19 cellular contexts compared by ENCODE assay signal in the genomic region with DNA sequence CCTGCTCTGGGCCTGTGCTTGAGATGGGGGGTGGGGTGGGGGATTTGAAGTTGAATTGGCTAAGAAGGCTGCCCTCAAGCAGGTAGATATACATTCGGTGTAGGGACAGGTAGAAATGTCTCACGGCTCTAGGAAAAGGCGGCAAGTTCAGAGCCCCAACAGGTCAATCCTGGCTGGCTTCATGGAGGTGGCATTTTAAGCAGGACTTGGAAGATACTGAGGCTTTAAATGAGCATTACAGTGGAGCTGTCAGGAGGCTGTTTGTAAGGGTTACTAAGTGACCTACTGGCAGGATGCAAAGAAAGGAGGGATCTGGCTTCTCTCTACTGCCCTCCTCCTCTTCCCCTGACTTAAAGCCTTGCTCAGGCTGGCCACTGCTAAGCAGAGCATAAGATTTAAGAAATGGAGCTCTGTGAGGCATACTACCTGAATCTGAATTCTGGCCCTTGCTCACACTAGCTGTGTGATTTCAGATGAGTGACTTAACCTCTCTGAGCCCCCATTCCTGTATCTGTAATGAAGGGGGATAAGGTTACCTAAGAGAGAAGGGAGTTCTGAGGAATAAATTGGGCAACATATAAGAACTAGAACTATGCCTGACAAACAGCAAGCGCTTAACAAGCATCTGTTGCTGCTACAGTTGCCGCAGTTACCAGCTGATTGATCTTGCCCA.
DNase-seq lines count a peak whose midpoint lies in the region; ATAC-seq, FAIRE-seq and TF ChIP-seq lines count a peak whose summit lies in the region.
"Had no signal": no experiment of that assay in that cellular context is flagged by ENCODE, and none has a peak within 500 bp of the region (broad histone marks: within the 10 kb centered on the region; RNA-seq: fewer than 3 reads in every experiment).

No MANE protein-coding gene starts in this region.

- no peak for FAIRE-seq in K562 (lab: Jason Lieb, UNC)

- peaks cover 37% of the 10 kb centered on the region for H3K4me1 Mint-ChIP-seq in GM23338
- H3K4me1 Mint-ChIP-seq in neural crest cell = peaks cover under 1% of the 10 kb centered on the region
- H3K4me1 Mint-ChIP-seq in endothelial cell (ENCODE audit: unreplicated experiment) = peaks cover 2% of the 10 kb centered on the region

- no peak for TF ChIP-seq EP300 in K562 (IDR thresholded peaks at IDR 0.05; ENCODE audit: low read length)

- no peaks in the 10 kb centered on the region for H3K9me2 ChIP-seq in GM23338 (ENCODE audit: insufficient read depth)

- no peaks in the 10 kb centered on the region for H3K27me3 ChIP-seq in GM23338 (ENCODE audit: insufficient read depth)
- H3K27me3 ChIP-seq in K562 (ENCODE audit: control insufficient read depth in 2 of 2, insufficient read depth in 2 of 2, low read length in 2 of 2) = peaks cover 0 to 40% of the 10 kb centered on the region in 2 experiments; a peak in 2 of 5 replicates

- no TSS peak for BruUV-seq in K562 (replicated peaks; lab: Mats Ljungman, UMichigan)

- H2AFZ ChIP-seq in GM23338 (no peak overlapping the region), K562 (ENCODE audit: low read depth, low read length) (no peak overlapping the region)

- no peak overlapping the region for H3K4me3 ChIP-seq in GM23338
- no peak overlapping the region for H3K4me3 ChIP-seq in K562

- TF ChIP-seq CTCF in GM23338 (conservative IDR thresholded peaks at IDR 0.05; ENCODE audit: low read depth in 2 of 2) (no peak), K562 (IDR thresholded peaks at IDR 0.05 in 2 of 3, conservative IDR thresholded peaks at IDR 0.05 in 1 of 3; ENCODE audit: insufficient read depth in 2 of 3, low read depth in 1 of 3, low read length in 3 of 3) (no peak), neural crest cell (conservative IDR thresholded peaks at IDR 0.05) (no peak), endothelial cell (IDR thresholded peaks at IDR 0.05; ENCODE audit: unreplicated experiment) (no peak)

- H3K27ac ChIP-seq in GM23338 (ENCODE audit: low read depth) = no peak overlapping the region
- no peak overlapping the region for H3K27ac ChIP-seq in K562 (ENCODE audit: extremely low read depth, low read depth, low read length)
- H3K27ac ChIP-seq: 22Rv1, RWPE1 had no signal

- no peaks in the 10 kb centered on the region for H3F3A ChIP-seq in GM23338 (replicated peaks; ENCODE audit: low read depth)

- CTCF ChIA-PET in K562 (lab: Yijun Ruan, JAX; ENCODE audit: low intra/inter-chr PET ratio) = no interaction called here

- H3K27ac Mint-ChIP-seq in GM23338 (no peak overlapping the region), neural crest cell (ENCODE audit: unreplicated experiment) (peak overlapping the region; percentile 48), endothelial cell (ENCODE audit: unreplicated experiment) (no peak overlapping the region)
- H3K27ac Mint-ChIP-seq: HFFc6 had no signal

- no peak overlapping the region for H3K9ac ChIP-seq in K562 (ENCODE audit: insufficient read depth in 1 of 2, low read depth in 2 of 2, low read length in 2 of 2)

- H3K9me3 ChIP-seq in K562 (replicated peaks; ENCODE audit: control insufficient read depth, insufficient read depth, low read depth, low read length) = no peaks in the 10 kb centered on the region
- H3K9me3 ChIP-seq: BE2C had no signal

- H3K4me1 ChIP-seq in GM23338 (ENCODE audit: insufficient read depth) (peaks cover 6% of the 10 kb centered on the region; the same call in 1 of the 2 replicates), K562 (replicated peaks in 1 of 2; ENCODE audit: control insufficient read depth in 2 of 2, insufficient read depth in 2 of 2, low read length in 2 of 2) (no peaks in the 10 kb centered on the region)
- H3K4me1 ChIP-seq: BE2C had no signal

- in situ Hi-C loops in K562 (cut with MboI) = no loop called here

- TF ChIP-seq RAD21 in K562 (CRISPR knock-in tag; conservative IDR thresholded peaks at IDR 0.05 in 1 of 2, IDR thresholded peaks at IDR 0.05 in 1 of 2) = no peak

- peak; percentile 16 for DNase-seq in DMS 273 (lab: John Stamatoyannopoulos, UW; ENCODE audit: unreplicated experiment)
- no peak for DNase-seq in DMS 273 treated with DMSO at 0.1 percent for 48 hours (lab: John Stamatoyannopoulos, UW)
- no peak for DNase-seq in GM23338 (ENCODE audit: low spot score)
- DNase-seq in K562 (ENCODE audit: extremely low read depth in 1 of 4, low spot score in 3 of 4) = no peak
- DNase-seq in neural crest cell (ENCODE audit: low read depth, low spot score) = no peak
- DNase-seq in endothelial cell (ENCODE audit: low spot score) = no peak
- no peak for DNase-seq in GM19240 (ENCODE audit: insufficient read length, low spot score)
- DNase-seq: ACHN, BE2C, DMS53, HFFc6, KBM-7, NCI-H2029, NCI-H446 treated with DMSO at 0.1 percent for 48 hours, NCI-H526, SHP77 had no signal

- H3K4me2 ChIP-seq in GM23338 (no peak overlapping the region), K562 (ENCODE audit: insufficient read depth, low read length) (no peak overlapping the region)

- 0% methylated on average over 5 of the region's 5 CpGs for WGBS in K562 (ENCODE audit: insufficient coverage, low coverage, missing lambda C conversion rate)

- H3K4me3 Mint-ChIP-seq in GM23338 = no peak overlapping the region
- H3K4me3 Mint-ChIP-seq in neural crest cell = no peak overlapping the region
- no peak overlapping the region for H3K4me3 Mint-ChIP-seq in endothelial cell (ENCODE audit: unreplicated experiment)
- H3K4me3 Mint-ChIP-seq: HFFc6 had no signal

- intact Hi-C loops in K562 (cut with micrococcal nuclease) = no loop called here

- H3K36me3 ChIP-seq in GM23338 (ENCODE audit: insufficient read depth) = no peaks in the 10 kb centered on the region
- no peaks in the 10 kb centered on the region for H3K36me3 ChIP-seq in K562 (ENCODE audit: control insufficient read depth, insufficient read depth, low read length)
- H3K36me3 ChIP-seq: BE2C had no signal

- H3K9me3 Mint-ChIP-seq in GM23338 (no peaks in the 10 kb centered on the region), neural crest cell (no peaks in the 10 kb centered on the region), endothelial cell (ENCODE audit: unreplicated experiment) (no peaks in the 10 kb centered on the region)
- H3K9me3 Mint-ChIP-seq: HFFc6 had no signal

- H4K20me1 ChIP-seq in GM23338 (replicated peaks; ENCODE audit: insufficient read depth) (no peaks in the 10 kb centered on the region), K562 (replicated peaks; ENCODE audit: control insufficient read depth, insufficient read depth, low read length) (no peaks in the 10 kb centered on the region)

- peaks cover 8% of the 10 kb centered on the region for H3K27me3 Mint-ChIP-seq in GM23338 (ENCODE audit: insufficient read depth, low read depth, poor library complexity)
- H3K27me3 Mint-ChIP-seq in neural crest cell (ENCODE audit: low read depth) = no peaks in the 10 kb centered on the region
- peaks cover 9% of the 10 kb centered on the region for H3K27me3 Mint-ChIP-seq in endothelial cell (ENCODE audit: unreplicated experiment)

- peak; percentile 48 for ATAC-seq in GM23338
- no peak for ATAC-seq in K562
- ATAC-seq: Panc1 had no signal

- no peaks in the 10 kb centered on the region for H3K9me1 ChIP-seq in K562 (ENCODE audit: control insufficient read depth, insufficient read depth, low read length)

- POLR2A ChIA-PET in K562 (lab: Yijun Ruan, JAX) = no interaction called here

- H3K79me2 ChIP-seq in GM23338 (replicated peaks; ENCODE audit: insufficient read depth) = no peaks in the 10 kb centered on the region
- H3K79me2 ChIP-seq in K562 (ENCODE audit: control insufficient read depth, insufficient read depth, low read length) = no peaks in the 10 kb centered on the region

- no peak for TF ChIP-seq POLR2A in K562 (conservative IDR thresholded peaks at IDR 0.05)

- H3K36me3 Mint-ChIP-seq in GM23338 (ENCODE audit: low read depth) (no peaks in the 10 kb centered on the region), neural crest cell (ENCODE audit: low read depth) (no peaks in the 10 kb centered on the region), endothelial cell (ENCODE audit: low read depth, unreplicated experiment) (no peaks in the 10 kb centered on the region)

TF ChIP-seq in GM23338, 12 proteins besides CTCF, POLR2A, EP300 and RAD21 (continues in another document):
- TF ChIP-seq JUNB (IDR thresholded peaks at IDR 0.05; ENCODE audit: unreplicated experiment) (no peak), STAT1 (IDR thresholded peaks at IDR 0.05; ENCODE audit: unreplicated experiment) (no peak), ETS1 (IDR thresholded peaks at IDR 0.05) (no peak), NANOG (IDR thresholded peaks at IDR 0.05; ENCODE audit: borderline replicate concordance) (no peak)

TF ChIP-seq in K562, 482 proteins besides CTCF, POLR2A, EP300 and RAD21 (continues in another document):
- TF ChIP-seq RBM25 (IDR thresholded peaks at IDR 0.05; ENCODE audit: low read depth, low read length, severe bottlenecking) = peak; percentile 7
- peak; percentile 81 for TF ChIP-seq ZFP36 (IDR thresholded peaks at IDR 0.05; ENCODE audit: low read depth, low read length, partially characterized antibody)
